Comparison of ENCODE assay signal across 23 cellular contexts in the genomic region with DNA sequence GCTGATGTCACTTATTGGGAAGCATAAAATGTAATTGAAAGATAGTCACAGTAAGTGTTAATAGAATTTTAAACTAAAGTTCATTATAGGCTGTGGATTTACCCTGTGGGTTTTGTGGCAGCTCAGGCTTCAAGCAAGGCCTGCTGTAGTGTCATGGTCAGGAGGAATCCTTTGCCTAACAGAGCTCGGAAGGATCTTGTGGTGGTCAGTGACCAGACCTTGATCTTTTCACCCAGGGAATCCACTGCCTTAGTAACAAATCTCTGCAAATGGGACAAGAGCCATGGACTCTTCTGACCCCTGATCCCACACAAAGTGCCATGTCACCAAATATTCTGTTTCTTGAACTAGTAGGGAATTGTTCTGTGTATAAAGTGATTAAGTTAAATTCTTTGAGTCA. TPM values are rescaled to one million over a fixed set of nuclear protein-coding genes. Genes with fewer than 3 reads are reported as not detected.
DNase-seq lines count a peak whose midpoint lies in the region; ATAC-seq and TF ChIP-seq lines count a peak whose summit lies in the region.
"Had no signal": no experiment of that assay in that cellular context is flagged by ENCODE, and none has a peak within 500 bp of the region (broad histone marks: within the 10 kb centered on the region; RNA-seq: fewer than 3 reads in every experiment).

No MANE protein-coding gene starts in this region.

- H3K9me3 ChIP-seq in mesenchymal stem cell (ENCODE audit: control insufficient read depth, low read length) (no peaks in the 10 kb centered on the region), gastrocnemius medialis (no peaks in the 10 kb centered on the region)
- H3K9me3 ChIP-seq: MG63 had no signal

- no peak overlapping the region for H2AK5ac ChIP-seq in mesenchymal stem cell (ENCODE audit: low read length, severe bottlenecking)

- no peak overlapping the region for H2BK12ac ChIP-seq in mesenchymal stem cell (ENCODE audit: low read length in 2 of 2)

- H3K14ac ChIP-seq in mesenchymal stem cell (ENCODE audit: low read length in 2 of 2): no peak overlapping the region

- H4K91ac ChIP-seq in mesenchymal stem cell (ENCODE audit: low read length): no peak overlapping the region

- no peaks in the 10 kb centered on the region for H3K27me3 ChIP-seq in mesenchymal stem cell (ENCODE audit: control insufficient read depth in 1 of 2, insufficient read depth in 1 of 2, low read length in 2 of 2)
- H3K27me3 ChIP-seq in gastrocnemius medialis: no peaks in the 10 kb centered on the region
- H3K27me3 ChIP-seq: BE2C, MG63 had no signal

- no peak overlapping the region for H2BK120ac ChIP-seq in mesenchymal stem cell (ENCODE audit: low read depth, low read length)

- ATAC-seq in sciatic nerve (peak; percentile 51), gastrocnemius medialis (no peak), HG03159 (IDR thresholded peaks at IDR 0.05; ENCODE audit: unreplicated experiment) (no peak)
- ATAC-seq: Panc1 had no signal

- no peak overlapping the region for H3K18ac ChIP-seq in mesenchymal stem cell (ENCODE audit: low read depth in 1 of 2, low read length in 2 of 2)

- no peak overlapping the region for H3K4me3 ChIP-seq in mesenchymal stem cell (ENCODE audit: insufficient read depth in 1 of 2, low read depth in 1 of 2, low read length in 2 of 2)
- H3K4me3 ChIP-seq in gastrocnemius medialis: no peak overlapping the region
- H3K4me3 ChIP-seq: MG63 had no signal

- WGBS in mesenchymal stem cell: 80% methylated on average over 1 of the region's 1 CpG

- H3K4ac ChIP-seq in mesenchymal stem cell (ENCODE audit: low read depth in 1 of 2, low read length in 2 of 2): no peak overlapping the region

- no peaks in the 10 kb centered on the region for H3K79me1 ChIP-seq in mesenchymal stem cell (replicated peaks; ENCODE audit: low read length, poor library complexity, severe bottlenecking)

- H3K4me2 ChIP-seq in mesenchymal stem cell (ENCODE audit: low read length, poor library complexity, severe bottlenecking): no peak overlapping the region

- no peak overlapping the region for H3K23ac ChIP-seq in mesenchymal stem cell (ENCODE audit: low read length in 2 of 2)

- no peak for TF ChIP-seq CTCF in gastrocnemius medialis (IDR thresholded peaks at IDR 0.05 in 4 of 5, conservative IDR thresholded peaks at IDR 0.05 in 1 of 5)

- H3K4me1 ChIP-seq in mesenchymal stem cell (ENCODE audit: control insufficient read depth, insufficient read depth, low read depth, low read length) (no peaks in the 10 kb centered on the region), gastrocnemius medialis (no peaks in the 10 kb centered on the region)

- intact Hi-C loops in sciatic nerve (cut with DNase I): no loop called here
- intact Hi-C loops in gastrocnemius medialis (cut with DNase I; ENCODE audit: low total_unique reads): no loop called here

- in situ Hi-C loops in gastrocnemius medialis (cut with MboI; ENCODE audit: low sequenced_read_pairs in 4 of 4): no loop called here

- peak; percentile 7 for DNase-seq in Ammon's horn (ENCODE audit: low spot score)
- DNase-seq in mesenchymal stem cell: peak; percentile 3
- no peak for DNase-seq in sciatic nerve (ENCODE audit: low spot score)
- no peak for DNase-seq in gastrocnemius medialis
- DNase-seq in OCI-M1 (lab: John Stamatoyannopoulos, UW): no peak
- DNase-seq in hippocampal formation (lab: John Stamatoyannopoulos, UW): no peak
- DNase-seq: BE2C; CD8-positive, alpha-beta memory T cell; DMS 273 treated with DMSO at 0.1 percent for 48 hours; DMS79 treated with DMSO at 0.1 percent for 48 hours; GF-D8; H7; KG1; MG63; NCI-H1105 treated with DMSO at 0.1 percent for 48 hours; NCI-H1694 treated with DMSO at 0.1 percent for 48 hours; NCI-H2227 treated with DMSO at 0.1 percent for 48 hours; SHP77 had no signal

- no peak overlapping the region for H4K8ac ChIP-seq in mesenchymal stem cell (ENCODE audit: low read length)

- H2AFZ ChIP-seq in mesenchymal stem cell (ENCODE audit: low read depth, low read length): peak overlapping the region; percentile 27

- no peak overlapping the region for H3K9ac ChIP-seq in mesenchymal stem cell (ENCODE audit: low read length)

- H2BK5ac ChIP-seq in mesenchymal stem cell (ENCODE audit: low read depth, low read length, poor library complexity, severe bottlenecking): no peak overlapping the region

- H2BK15ac ChIP-seq in mesenchymal stem cell (ENCODE audit: low read depth, poor library complexity, severe bottlenecking): no peak overlapping the region

- H3K27ac ChIP-seq in cingulate gyrus (ENCODE audit: low read depth, low read length) (peak overlapping the region; percentile 62), mesenchymal stem cell (ENCODE audit: low read length, poor library complexity, severe bottlenecking) (no peak overlapping the region), gastrocnemius medialis (no peak overlapping the region)
- H3K27ac ChIP-seq: 22Rv1, RWPE1 had no signal

- H3K36me3 ChIP-seq in mesenchymal stem cell (ENCODE audit: control insufficient read depth in 1 of 2, insufficient read depth in 2 of 2, low read depth in 1 of 2, low read length in 2 of 2): no peaks in the 10 kb centered on the region
- H3K36me3 ChIP-seq in gastrocnemius medialis: no peaks in the 10 kb centered on the region
- H3K36me3 ChIP-seq: BE2C, MG63 had no signal

- TF ChIP-seq POLR2A in gastrocnemius medialis (IDR thresholded peaks at IDR 0.05): no peak

RNA-seq across cellular contexts. Expression of a gene that starts 20.6 kb away (rescaled TPM):
- 4.0 TPM for polyA plus RNA-seq in mesenchymal stem cell (2013, experiment 1 of 2)
- 4.0 TPM for polyA plus RNA-seq in mesenchymal stem cell (2013, experiment 2 of 2)
- total RNA-seq in sciatic nerve: 27.6 TPM
- total RNA-seq in gastrocnemius medialis: 10 to 100 TPM in 1 of 4 donors, 1 to 10 TPM in 3; 3.0 to 14.0 (median 5.6) TPM

Comparison
In these comparisons a context has a peak if more than half of its experiments do, and no peak if none do; other contexts are left out.
1. DNase-seq: peak in Ammon's horn (single experiment) and mesenchymal stem cell (single experiment); none in sciatic nerve (single experiment), gastrocnemius medialis (0 of 2), OCI-M1 (single experiment) and hippocampal formation (0 of 2).